2 cellular contexts compared by ENCODE assay signal in the genomic region with DNA sequence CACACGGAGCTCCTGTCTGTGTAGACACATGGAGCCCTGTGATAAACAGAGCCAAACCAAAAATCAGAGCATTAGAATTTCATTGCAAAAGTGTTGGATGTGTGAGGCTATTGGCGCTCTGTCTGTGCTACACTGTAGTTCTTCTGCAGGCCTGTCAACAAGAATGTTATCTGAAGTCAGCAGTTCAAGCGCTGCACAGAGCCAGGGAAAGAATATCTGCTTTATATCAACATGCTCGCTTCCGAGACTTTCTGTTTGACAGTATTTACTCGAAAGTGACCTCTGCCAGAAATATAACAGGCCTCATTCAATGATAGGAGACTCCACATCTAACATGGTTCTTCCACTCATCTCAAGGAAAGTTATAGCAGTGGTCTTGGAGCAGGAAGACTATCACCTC.
TF ChIP-seq lines count a peak whose summit lies in the region.

No MANE protein-coding gene starts in this region.

TF ChIP-seq in IMR-90, 13 proteins besides CTCF, POLR2A, EP300 and RAD21:
- no peak for TF ChIP-seq MAFK (IDR thresholded peaks at IDR 0.05; ENCODE audit: low read depth, low read length)
- no peak for TF ChIP-seq FOS (IDR thresholded peaks at IDR 0.05; ENCODE audit: low read depth, low read length)
- no peak for TF ChIP-seq MAZ (IDR thresholded peaks at IDR 0.05; ENCODE audit: borderline replicate concordance, low read depth, low read length)
- TF ChIP-seq RCOR1 (IDR thresholded peaks at IDR 0.05; ENCODE audit: insufficient replicate concordance, low read length): no peak
- TF ChIP-seq CHD1 (IDR thresholded peaks at IDR 0.05; ENCODE audit: low read depth, low read length): no peak
- no peak for TF ChIP-seq BHLHE40 (IDR thresholded peaks at IDR 0.05; ENCODE audit: low read depth, low read length)
- no peak for TF ChIP-seq RFX5 (IDR thresholded peaks at IDR 0.05; ENCODE audit: low read depth, low read length)
- TF ChIP-seq NFE2L2 (IDR thresholded peaks at IDR 0.05; ENCODE audit: low read depth, low read length): no peak
- TF ChIP-seq MXI1 (IDR thresholded peaks at IDR 0.05; ENCODE audit: borderline replicate concordance, low read depth, low read length): no peak
- TF ChIP-seq SMC3 (IDR thresholded peaks at IDR 0.05; ENCODE audit: low read depth, low read length): no peak
- TF ChIP-seq, protein P1, sequence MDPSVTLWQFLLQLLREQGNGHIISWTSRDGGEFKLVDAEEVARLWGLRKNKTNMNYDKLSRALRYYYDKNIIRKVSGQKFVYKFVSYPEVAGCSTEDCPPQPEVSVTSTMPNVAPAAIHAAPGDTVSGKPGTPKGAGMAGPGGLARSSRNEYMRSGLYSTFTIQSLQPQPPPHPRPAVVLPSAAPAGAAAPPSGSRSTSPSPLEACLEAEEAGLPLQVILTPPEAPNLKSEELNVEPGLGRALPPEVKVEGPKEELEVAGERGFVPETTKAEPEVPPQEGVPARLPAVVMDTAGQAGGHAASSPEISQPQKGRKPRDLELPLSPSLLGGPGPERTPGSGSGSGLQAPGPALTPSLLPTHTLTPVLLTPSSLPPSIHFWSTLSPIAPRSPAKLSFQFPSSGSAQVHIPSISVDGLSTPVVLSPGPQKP (IDR thresholded peaks at IDR 0.05; ENCODE audit: borderline replicate concordance, low read depth, low read length): no peak
- no peak for TF ChIP-seq CEBPB (IDR thresholded peaks at IDR 0.05; ENCODE audit: low read depth, low read length)
- TF ChIP-seq, protein P2, sequence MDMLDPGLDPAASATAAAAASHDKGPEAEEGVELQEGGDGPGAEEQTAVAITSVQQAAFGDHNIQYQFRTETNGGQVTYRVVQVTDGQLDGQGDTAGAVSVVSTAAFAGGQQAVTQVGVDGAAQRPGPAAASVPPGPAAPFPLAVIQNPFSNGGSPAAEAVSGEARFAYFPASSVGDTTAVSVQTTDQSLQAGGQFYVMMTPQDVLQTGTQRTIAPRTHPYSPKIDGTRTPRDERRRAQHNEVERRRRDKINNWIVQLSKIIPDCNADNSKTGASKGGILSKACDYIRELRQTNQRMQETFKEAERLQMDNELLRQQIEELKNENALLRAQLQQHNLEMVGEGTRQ (IDR thresholded peaks at IDR 0.05; ENCODE audit: low read depth, low read length): no peak

TF ChIP-seq in HepG2, 621 proteins besides CTCF, POLR2A, EP300 and RAD21:
- TF ChIP-seq YEATS4 (CRISPR knock-in tag; IDR thresholded peaks at IDR 0.05; ENCODE audit: borderline replicate concordance): no peak
- TF ChIP-seq ZNF234 (CRISPR knock-in tag; conservative IDR thresholded peaks at IDR 0.05): no peak
- TF ChIP-seq, protein P3, sequence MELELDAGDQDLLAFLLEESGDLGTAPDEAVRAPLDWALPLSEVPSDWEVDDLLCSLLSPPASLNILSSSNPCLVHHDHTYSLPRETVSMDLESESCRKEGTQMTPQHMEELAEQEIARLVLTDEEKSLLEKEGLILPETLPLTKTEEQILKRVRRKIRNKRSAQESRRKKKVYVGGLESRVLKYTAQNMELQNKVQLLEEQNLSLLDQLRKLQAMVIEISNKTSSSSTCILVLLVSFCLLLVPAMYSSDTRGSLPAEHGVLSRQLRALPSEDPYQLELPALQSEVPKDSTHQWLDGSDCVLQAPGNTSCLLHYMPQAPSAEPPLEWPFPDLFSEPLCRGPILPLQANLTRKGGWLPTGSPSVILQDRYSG (CRISPR knock-in tag; IDR thresholded peaks at IDR 0.05): no peak
- TF ChIP-seq, protein P4, sequence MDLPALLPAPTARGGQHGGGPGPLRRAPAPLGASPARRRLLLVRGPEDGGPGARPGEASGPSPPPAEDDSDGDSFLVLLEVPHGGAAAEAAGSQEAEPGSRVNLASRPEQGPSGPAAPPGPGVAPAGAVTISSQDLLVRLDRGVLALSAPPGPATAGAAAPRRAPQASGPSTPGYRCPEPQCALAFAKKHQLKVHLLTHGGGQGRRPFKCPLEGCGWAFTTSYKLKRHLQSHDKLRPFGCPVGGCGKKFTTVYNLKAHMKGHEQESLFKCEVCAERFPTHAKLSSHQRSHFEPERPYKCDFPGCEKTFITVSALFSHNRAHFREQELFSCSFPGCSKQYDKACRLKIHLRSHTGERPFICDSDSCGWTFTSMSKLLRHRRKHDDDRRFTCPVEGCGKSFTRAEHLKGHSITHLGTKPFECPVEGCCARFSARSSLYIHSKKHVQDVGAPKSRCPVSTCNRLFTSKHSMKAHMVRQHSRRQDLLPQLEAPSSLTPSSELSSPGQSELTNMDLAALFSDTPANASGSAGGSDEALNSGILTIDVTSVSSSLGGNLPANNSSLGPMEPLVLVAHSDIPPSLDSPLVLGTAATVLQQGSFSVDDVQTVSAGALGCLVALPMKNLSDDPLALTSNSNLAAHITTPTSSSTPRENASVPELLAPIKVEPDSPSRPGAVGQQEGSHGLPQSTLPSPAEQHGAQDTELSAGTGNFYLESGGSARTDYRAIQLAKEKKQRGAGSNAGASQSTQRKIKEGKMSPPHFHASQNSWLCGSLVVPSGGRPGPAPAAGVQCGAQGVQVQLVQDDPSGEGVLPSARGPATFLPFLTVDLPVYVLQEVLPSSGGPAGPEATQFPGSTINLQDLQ (CRISPR knock-in tag; IDR thresholded peaks at IDR 0.05): no peak
- TF ChIP-seq, protein P5, sequence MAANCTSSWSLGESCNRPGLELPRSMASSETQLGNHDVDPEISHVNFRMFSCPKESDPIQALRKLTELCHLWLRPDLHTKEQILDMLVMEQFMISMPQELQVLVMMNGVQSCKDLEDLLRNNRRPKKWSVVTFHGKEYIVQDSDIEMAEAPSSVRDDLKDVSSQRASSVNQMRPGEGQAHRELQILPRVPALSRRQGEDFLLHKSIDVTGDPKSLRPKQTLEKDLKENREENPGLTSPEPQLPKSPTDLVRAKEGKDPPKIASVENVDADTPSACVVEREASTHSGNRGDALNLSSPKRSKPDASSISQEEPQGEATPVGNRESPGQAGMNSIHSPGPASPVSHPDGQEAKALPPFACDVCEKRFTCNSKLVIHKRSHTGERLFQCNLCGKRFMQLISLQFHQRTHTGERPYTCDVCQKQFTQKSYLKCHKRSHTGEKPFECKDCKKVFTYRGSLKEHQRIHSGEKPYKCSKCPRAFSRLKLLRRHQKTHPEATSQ (CRISPR knock-in tag; IDR thresholded peaks at IDR 0.05; ENCODE audit: borderline replicate concordance): no peak
- TF ChIP-seq, protein P6, sequence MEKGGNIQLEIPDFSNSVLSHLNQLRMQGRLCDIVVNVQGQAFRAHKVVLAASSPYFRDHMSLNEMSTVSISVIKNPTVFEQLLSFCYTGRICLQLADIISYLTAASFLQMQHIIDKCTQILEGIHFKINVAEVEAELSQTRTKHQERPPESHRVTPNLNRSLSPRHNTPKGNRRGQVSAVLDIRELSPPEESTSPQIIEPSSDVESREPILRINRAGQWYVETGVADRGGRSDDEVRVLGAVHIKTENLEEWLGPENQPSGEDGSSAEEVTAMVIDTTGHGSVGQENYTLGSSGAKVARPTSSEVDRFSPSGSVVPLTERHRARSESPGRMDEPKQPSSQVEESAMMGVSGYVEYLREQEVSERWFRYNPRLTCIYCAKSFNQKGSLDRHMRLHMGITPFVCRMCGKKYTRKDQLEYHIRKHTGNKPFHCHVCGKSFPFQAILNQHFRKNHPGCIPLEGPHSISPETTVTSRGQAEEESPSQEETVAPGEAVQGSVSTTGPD (CRISPR knock-in tag; IDR thresholded peaks at IDR 0.05): no peak
- no peak for TF ChIP-seq MYNN (CRISPR knock-in tag; IDR thresholded peaks at IDR 0.05; ENCODE audit: low read depth)
